1 cellular context compared by ENCODE assay signal in genomic region chr2:175167076-175167791, GRCh38.
TF ChIP-seq lines count a peak whose summit lies in the region.

No MANE protein-coding gene starts in this region.

TF ChIP-seq in GM23338, 12 proteins besides CTCF, POLR2A, EP300 and RAD21 (continued from another document):
- TF ChIP-seq ETS1 (IDR thresholded peaks at IDR 0.05) (no peak), CREB1 (CRISPR knock-in tag; IDR thresholded peaks at IDR 0.05; ENCODE audit: low read depth) (no peak), EZH2phosphoT487 (IDR thresholded peaks at IDR 0.05; ENCODE audit: unreplicated experiment) (no peak), REST (IDR thresholded peaks at IDR 0.05; ENCODE audit: unreplicated experiment) (no peak), STAT1 (IDR thresholded peaks at IDR 0.05; ENCODE audit: unreplicated experiment) (no peak), POLR2AphosphoS5 (IDR thresholded peaks at IDR 0.05; ENCODE audit: low read depth) (no peak), JUNB (IDR thresholded peaks at IDR 0.05; ENCODE audit: unreplicated experiment) (no peak), ZNF114 (CRISPR knock-in tag; IDR thresholded peaks at IDR 0.05) (no peak), ZNF331 (CRISPR knock-in tag; IDR thresholded peaks at IDR 0.05; ENCODE audit: low read depth) (no peak), EZH2 (IDR thresholded peaks at IDR 0.05; ENCODE audit: low read depth, unreplicated experiment) (no peak)
